ENCODE assay signal across 24 cellular contexts in the genomic region with DNA sequence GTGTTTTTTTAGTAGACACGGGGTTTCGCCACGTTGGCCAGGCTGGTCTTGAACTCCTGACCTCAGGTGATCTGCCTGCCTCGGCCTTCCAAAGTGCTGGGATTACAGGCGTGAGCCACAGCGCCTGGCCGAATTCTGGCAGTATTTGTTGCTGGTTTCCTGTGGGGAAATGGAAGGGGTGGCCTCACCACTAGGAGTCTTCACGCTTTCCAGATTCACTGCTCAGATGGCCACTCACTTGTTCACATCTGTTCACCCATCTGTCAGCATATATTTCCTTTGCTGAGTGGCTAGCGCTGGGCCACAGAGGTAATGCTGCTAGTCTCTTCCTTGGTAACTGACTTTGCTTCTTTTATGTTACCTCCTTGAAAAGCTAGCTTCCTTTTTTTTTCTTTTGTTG.
"Had no signal": no experiment of that assay in that cellular context is flagged by ENCODE, and none has a peak within 500 bp of the region (broad histone marks: within the 10 kb centered on the region; RNA-seq: fewer than 3 reads in every experiment).

No MANE protein-coding gene starts in this region.

- ATAC-seq: activated CD8-positive, alpha-beta T cell treated with anti-CD3 and anti-CD28 coated beads for 36 hours; activated naive CD8-positive, alpha-beta T cell treated with anti-CD3 and anti-CD28 coated beads, Interleukin-2, amount 50 U/mL, for 24 hours; activated T-helper 17 cell treated with anti-CD3 and anti-CD28 coated beads, Interleukin-2, amount 50 U/mL, for 72 hours; left lobe of liver had no signal

- H3K4me1 ChIP-seq: colonic mucosa, tibial nerve, vagina had no signal

- H3K9me3 ChIP-seq: colonic mucosa, vagina had no signal

- H3K4me3 ChIP-seq: colonic mucosa, tibial nerve, vagina had no signal

- H3K27me3 Mint-ChIP-seq: activated CD4-positive, alpha-beta T cell treated with anti-CD3 and anti-CD28 coated beads, Interleukin-2, amount 10 ng/mL, durations not matched to agents 24 days and 14 days; activated CD8-positive, alpha-beta T cell treated with anti-CD3 and anti-CD28 coated beads for 36 hours; activated naive CD8-positive, alpha-beta T cell treated with anti-CD3 and anti-CD28 coated beads, Interleukin-2, amount 50 U/mL, for 24 hours; activated T-helper 17 cell treated with anti-CD3 and anti-CD28 coated beads, Interleukin-2, amount 50 U/mL, for 72 hours; stimulated activated naive CD8-positive, alpha-beta T cell treated with anti-CD3 and anti-CD28 coated beads, Interleukin-15, Interleukin-2, amounts not matched to agents 100 ng/mL and 50 ng/mL, for 24 hours had no signal

- H3K36me3 ChIP-seq: colonic mucosa, vagina had no signal

- H3K27ac Mint-ChIP-seq: activated CD4-positive, alpha-beta T cell treated with anti-CD3 and anti-CD28 coated beads, Interleukin-2, amount 10 ng/mL, durations not matched to agents 24 days and 14 days; activated CD8-positive, alpha-beta T cell treated with anti-CD3 and anti-CD28 coated beads for 36 hours; activated naive CD4-positive, alpha-beta T cell treated with anti-CD3 and anti-CD28 coated beads for 36 hours; activated naive CD8-positive, alpha-beta T cell treated with anti-CD3 and anti-CD28 coated beads, Interleukin-2, amount 50 U/mL, for 24 hours; activated T-helper 17 cell treated with anti-CD3 and anti-CD28 coated beads, Interleukin-2, amount 50 U/mL, for 72 hours; brain; nephron progenitor cell; stimulated activated naive CD8-positive, alpha-beta T cell treated with anti-CD3 and anti-CD28 coated beads, Interleukin-15, Interleukin-2, amounts not matched to agents 100 ng/mL and 50 ng/mL, for 24 hours; T-helper 2 cell treated with Interferon-gamma antibody and Interleukin-4, amounts not matched to agents 5 μg/mL and 100 μg/mL, for 36 hours had no signal

- H3K27ac ChIP-seq: colonic mucosa, tibial nerve, vagina had no signal

- DNase-seq: activated CD4-positive, alpha-beta T cell treated with anti-CD3 and anti-CD28 coated beads, Interleukin-2, amount 10 ng/mL, durations not matched to agents 24 days and 14 days; activated CD8-positive, alpha-beta T cell treated with anti-CD3 and anti-CD28 coated beads for 36 hours; activated naive CD4-positive, alpha-beta T cell treated with anti-CD3 and anti-CD28 coated beads for 36 hours; activated naive CD8-positive, alpha-beta T cell treated with anti-CD3 and anti-CD28 coated beads, Interleukin-2, amount 50 U/mL, for 24 hours; activated T-cell treated with anti-CD3 and anti-CD28 coated beads, Interleukin-2, amount 50 U/mL, for 1 hour; anterior cingulate cortex; central memory CD4-positive, alpha-beta T cell; colonic mucosa; hypothalamus; kidney; mammary epithelial cell; midbrain; nephron progenitor cell; nucleus accumbens; posterior cingulate gyrus; stimulated activated CD4-positive, alpha-beta T cell treated with anti-CD3 and anti-CD28 coated beads, Interleukin-12 subunit alpha, Interleukin-12 subunit beta, amount 100 ng/mL, for 4 hours; stimulated activated CD4-positive, alpha-beta T cell treated with anti-CD3 and anti-CD28 coated beads, Interleukin-2, amount 100 ng/mL, for 24 hours had no signal

- H3K27me3 ChIP-seq: colonic mucosa, tibial nerve, vagina had no signal

- H3K4me3 Mint-ChIP-seq: activated CD4-positive, alpha-beta T cell treated with anti-CD3 and anti-CD28 coated beads, Interleukin-2, amount 10 ng/mL, durations not matched to agents 24 days and 14 days; activated CD8-positive, alpha-beta T cell treated with anti-CD3 and anti-CD28 coated beads for 36 hours; activated naive CD4-positive, alpha-beta T cell treated with anti-CD3 and anti-CD28 coated beads for 36 hours; activated naive CD8-positive, alpha-beta T cell treated with anti-CD3 and anti-CD28 coated beads, Interleukin-2, amount 50 U/mL, for 24 hours; brain; nephron progenitor cell; stimulated activated naive CD8-positive, alpha-beta T cell treated with anti-CD3 and anti-CD28 coated beads, Interleukin-15, Interleukin-2, amounts not matched to agents 100 ng/mL and 50 ng/mL, for 24 hours; T-helper 2 cell treated with Interferon-gamma antibody and Interleukin-4, amounts not matched to agents 5 μg/mL and 100 μg/mL, for 36 hours had no signal
